Comparison of ENCODE assay signal across 28 cellular contexts in the genomic region with DNA sequence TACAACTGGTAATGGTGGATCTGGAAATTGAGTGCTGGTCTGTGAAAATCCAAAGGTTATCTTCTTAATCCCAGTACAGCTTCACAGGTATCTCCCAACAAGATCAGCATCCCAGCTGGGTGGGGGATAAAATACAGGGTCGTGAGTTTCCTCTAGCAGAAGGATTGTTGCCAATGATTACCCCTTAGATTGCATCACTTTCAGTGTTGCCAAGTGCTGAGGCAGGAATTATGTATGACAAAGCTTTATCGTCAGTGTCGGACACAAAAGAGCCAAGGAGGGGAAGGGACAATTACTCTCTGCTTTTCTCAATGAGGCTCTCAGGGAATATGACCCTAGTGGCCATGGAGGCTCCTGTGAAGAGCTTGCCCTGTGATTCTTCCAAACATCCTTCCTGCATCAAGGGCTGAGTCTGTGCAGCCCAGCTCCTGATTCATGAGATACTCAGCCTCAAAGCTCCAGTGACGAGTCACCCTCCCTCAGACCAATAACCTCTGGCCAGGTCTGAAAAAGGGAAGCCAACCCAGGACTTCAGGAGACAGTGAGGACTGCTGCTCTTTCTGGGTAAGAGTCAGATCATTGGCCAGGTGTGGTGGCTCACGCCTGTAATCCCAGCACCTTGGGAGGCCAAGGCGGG. TPM values are rescaled to one million over a fixed set of nuclear protein-coding genes. Genes with fewer than 3 reads are reported as not detected.
"Had no signal": no experiment of that assay in that cellular context is flagged by ENCODE, and none has a peak within 500 bp of the region (broad histone marks: within the 10 kb centered on the region; RNA-seq: fewer than 3 reads in every experiment).

No MANE protein-coding gene starts in this region.

- H3K4me2 ChIP-seq: KMS-11, SK-N-SH had no signal

- H3K27ac ChIP-seq: body of pancreas, KMS-11, RWPE1, SJCRH30 had no signal

- H3K4me1 ChIP-seq: body of pancreas, SJCRH30 had no signal

- H3K36me3 ChIP-seq: SJCRH30 had no signal

- H3K9ac ChIP-seq: KMS-11, SK-N-SH had no signal

- H3K4me3 ChIP-seq: body of pancreas, SJCRH30 had no signal

- H3K27me3 ChIP-seq: body of pancreas, SJCRH30 had no signal

- DNase-seq: activated CD4-positive, alpha-beta T cell treated with anti-CD3 and anti-CD28 coated beads for 4 hours; activated CD8-positive, alpha-beta memory T cell treated with anti-CD3 and anti-CD28 coated beads, Interleukin-2, amount 50 U/mL, for 4 hours; activated CD8-positive, alpha-beta T cell treated with anti-CD3 and anti-CD28 coated beads for 36 hours; activated naive CD4-positive, alpha-beta T cell; activated T-cell treated with anti-CD3 and anti-CD28 coated beads, Interleukin-2, amount 50 U/mL, for 72 hours; aorta; body of pancreas; MM.1S; NCI-H1048; NCI-H146; NCI-H187 treated with DMSO at 0.1 percent for 48 hours; NCI-H2081 treated with DMSO at 0.1 percent for 48 hours; NCI-H2171; NCI-H2227 treated with DMSO at 0.1 percent for 48 hours; NCI-H446 treated with DMSO at 0.1 percent for 48 hours; NCI-H524 treated with DMSO at 0.1 percent for 48 hours; NCI-H748 treated with DMSO at 0.1 percent for 48 hours; OCI-M1; Right ventricle myocardium superior; SJCRH30; SK-N-SH; T-helper 1 cell had no signal

- ATAC-seq: activated CD4-positive, CD25-positive, alpha-beta regulatory T cell treated with anti-CD3 and anti-CD28 coated beads, Interleukin-2, amount 50 U/mL, for 24 hours; activated CD8-positive, alpha-beta T cell treated with anti-CD3 and anti-CD28 coated beads for 36 hours; activated T-cell treated with anti-CD3 and anti-CD28 coated beads, Interleukin-2, amount 50 U/mL, for 72 hours; body of pancreas; Panc1 had no signal

- H3K9me3 ChIP-seq: SJCRH30 had no signal

RNA-seq across cellular contexts. Expression of a gene that starts 15.0 kb away (rescaled TPM):
- total RNA-seq: activated CD8-positive, alpha-beta T cell treated with anti-CD3 and anti-CD28 coated beads for 36 hours; activated T-helper 2 cell treated with anti-CD3 and anti-CD28 coated beads, Interferon-gamma antibody, Interleukin-2, Interleukin-4, amounts not matched to agents 10 μg/mL and 5 μg/mL and 100 μg/mL, durations not matched to agents 14 hours and 24 hours and 36 hours; aorta; body of pancreas; Right ventricle myocardium superior; T-helper 2 cell treated with Interferon-gamma antibody and Interleukin-4, amounts not matched to agents 100 ng/mL and 5 ng/mL, for 36 hours had no signal
- polyA plus RNA-seq: aorta had no signal

RNA-seq across cellular contexts. Expression of a gene that starts 53.4 kb away (rescaled TPM):
- total RNA-seq: activated CD8-positive, alpha-beta T cell treated with anti-CD3 and anti-CD28 coated beads for 36 hours; SJCRH30 had no signal
- polyA plus RNA-seq: SK-N-SH had no signal
